ENCODE assay signal across 17 cellular contexts in genomic region chr12:47184229-47184628, GRCh38.
DNase-seq lines count a peak whose midpoint lies in the region; ATAC-seq, FAIRE-seq and TF ChIP-seq lines count a peak whose summit lies in the region.
"Had no signal": no experiment of that assay in that cellular context is flagged by ENCODE, and none has a peak within 500 bp of the region (broad histone marks: within the 10 kb centered on the region; RNA-seq: fewer than 3 reads in every experiment).

No MANE protein-coding gene starts in this region.

- H3K9me3 ChIP-seq in pancreas (no peaks in the 10 kb centered on the region), tibial nerve (no peaks in the 10 kb centered on the region)
- H3K9me3 ChIP-seq: Caco-2, Peyer's patch had no signal

- peak; percentile 79 to 88 (median 84) for ATAC-seq in pancreas
- ATAC-seq: HCT116 had no signal

- intact Hi-C loops in pancreas (cut with DNase I): no loop called here

- H3K36me3 ChIP-seq in pancreas (no peaks in the 10 kb centered on the region), tibial nerve (no peaks in the 10 kb centered on the region)
- H3K36me3 ChIP-seq: Peyer's patch had no signal

- H3K4me3 ChIP-seq in pancreas (no peak overlapping the region), tibial nerve (no peak overlapping the region)
- H3K4me3 ChIP-seq: Peyer's patch had no signal

- H3K4me1 ChIP-seq in pancreas (peaks cover 0 to 31% (median 19%) of the 10 kb centered on the region in 3 donors), tibial nerve (peaks cover 0 to 9% (median 3%) of the 10 kb centered on the region in 4 donors)

- no peak for TF ChIP-seq POLR2A in tibial nerve (IDR thresholded peaks at IDR 0.05)

- WGBS in pancreas, 2 donors: 22 to 25% methylated on average over 3 of the region's 3 CpGs
- 62 to 77% methylated on average over 3 of the region's 3 CpGs for WGBS in tibial nerve, 2 donors

- no peak for TF ChIP-seq EP300 in tibial nerve (IDR thresholded peaks at IDR 0.05)

- no peak for FAIRE-seq in pancreas (lab: Jason Lieb, UNC)

- DNase-seq in DMS153 (lab: John Stamatoyannopoulos, UW): peak; percentile 7
- DNase-seq in DMS153 treated with DMSO at 0.1 percent for 48 hours (lab: John Stamatoyannopoulos, UW; ENCODE audit: unreplicated experiment): no peak
- DNase-seq in NCI-H526 treated with DMSO at 0.1 percent for 48 hours (lab: John Stamatoyannopoulos, UW): peak; percentile 97
- DNase-seq in pancreas: peak in 4 of 6 donors; percentile 52 to 73 (median 61)
- DNase-seq in NCI-H345 treated with DMSO at 0.1 percent for 48 hours (lab: John Stamatoyannopoulos, UW; ENCODE audit: unreplicated experiment): no peak
- DNase-seq in SKM-1 treated with dmso at 0.1 percent for 144 hours (lab: John Stamatoyannopoulos, UW; ENCODE audit: unreplicated experiment): no peak
- no peak for DNase-seq in tibial nerve (ENCODE audit: low spot score in 2 of 2)
- DNase-seq: Caco-2; CD4-positive, CD25-positive, alpha-beta regulatory T cell; DMS79 treated with DMSO at 0.1 percent for 48 hours; MV-4-11; NCI-H1436 treated with DMSO at 0.1 percent for 48 hours; NCI-H748 treated with DMSO at 0.1 percent for 48 hours; Peyer's patch had no signal

- H3K27ac ChIP-seq in VCaP (peak overlapping the region; percentile 57), pancreas (peak overlapping the region in 2 of 4 donors; percentile 63 to 65), tibial nerve (no peak overlapping the region)
- H3K27ac ChIP-seq: 22Rv1, Peyer's patch had no signal

- H3K27me3 ChIP-seq in pancreas (no peaks in the 10 kb centered on the region), tibial nerve (no peaks in the 10 kb centered on the region)
- H3K27me3 ChIP-seq: Peyer's patch had no signal

- TF ChIP-seq CTCF in VCaP (conservative IDR thresholded peaks at IDR 0.05) (no peak), pancreas (IDR thresholded peaks at IDR 0.05) (no peak), tibial nerve (IDR thresholded peaks at IDR 0.05) (no peak)

Comparison
In these comparisons a context has a peak if more than half of its experiments do, and no peak if none do; other contexts are left out.
1. DNase-seq: peak in DMS153 (single experiment), NCI-H526 treated with DMSO at 0.1 percent for 48 hours (single experiment) and pancreas (4 of 6); none in DMS153 treated with DMSO at 0.1 percent for 48 hours (single experiment), NCI-H345 treated with DMSO at 0.1 percent for 48 hours (single experiment), SKM-1 treated with dmso at 0.1 percent for 144 hours (single experiment) and tibial nerve (0 of 2).